8 cellular contexts compared by ENCODE assay signal in the genomic region with DNA sequence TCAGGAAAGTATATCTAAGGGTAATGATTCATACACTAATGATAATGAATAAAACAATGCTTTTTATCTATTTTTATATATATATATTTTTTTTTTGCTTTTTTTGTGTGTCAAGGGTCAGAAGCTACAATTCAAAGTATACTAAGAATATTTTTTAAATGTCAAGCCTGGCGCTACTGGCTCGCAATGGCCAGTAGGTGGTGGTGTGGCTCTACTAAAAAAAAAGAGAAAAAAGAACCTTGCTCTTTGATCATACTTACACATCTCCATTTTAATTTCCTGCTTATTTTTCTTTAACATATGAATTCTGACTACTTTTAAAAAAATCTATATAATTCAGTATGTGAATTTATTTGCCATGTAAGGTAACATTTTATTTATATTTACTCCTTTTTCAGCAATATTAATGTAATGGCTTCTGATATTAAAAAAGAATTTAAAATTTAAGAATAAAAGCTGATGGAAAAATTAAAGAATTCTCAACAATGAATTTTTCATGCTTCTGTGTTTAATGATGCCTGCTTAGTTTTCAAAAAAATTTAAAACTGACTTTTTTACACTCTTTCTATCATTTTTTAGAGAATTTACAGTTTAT.
DNase-seq lines count a peak whose midpoint lies in the region; ATAC-seq and TF ChIP-seq lines count a peak whose summit lies in the region.

No MANE protein-coding gene starts in this region.

- H3K4me1 Mint-ChIP-seq in CD4-positive, alpha-beta T cell (ENCODE audit: low read depth): no peaks in the 10 kb centered on the region

- ATAC-seq in CD4-positive, alpha-beta T cell (ENCODE audit: poor library complexity): no peak
- ATAC-seq in GM18505 (IDR thresholded peaks at IDR 0.05; ENCODE audit: unreplicated experiment) (peak; percentile 85), HG03039 (IDR thresholded peaks at IDR 0.05; ENCODE audit: unreplicated experiment) (peak; percentile 79)
- no peak for ATAC-seq in stimulated activated naive CD8-positive, alpha-beta T cell treated with anti-CD3 and anti-CD28 coated beads, Interleukin-15, Interleukin-2, amounts not matched to agents 100 U/mL and 50 U/mL, for 24 hours

- intact Hi-C loops in CD4-positive, alpha-beta T cell (cut with DNase I, micrococcal nuclease): loop anchor here (5.0 kb wide), 3 partner anchors 823 to 1173 kb away; no protein-coding TSS in a partner anchor
- intact Hi-C loops in ascending aorta (cut with DNase I): loop anchor here (2.0 to 10.0 kb wide), 4 partner anchors 460 to 888 kb away; no protein-coding TSS in a partner anchor

- H3K9me3 ChIP-seq in CD4-positive, alpha-beta T cell (ENCODE audit: control insufficient read depth, low read length): no peaks in the 10 kb centered on the region
- no peaks in the 10 kb centered on the region for H3K9me3 ChIP-seq in ascending aorta

- H3K4me3 Mint-ChIP-seq in CD4-positive, alpha-beta T cell: no peak overlapping the region

- CTCF ChIA-PET in CD4-positive, alpha-beta T cell (lab: Charles Lee): interaction anchor here (0.8 to 0.9 kb wide), 2 partner anchors 16 to 570 kb away, joined by 3 read pairs; no protein-coding TSS in a partner anchor

- H3K27me3 Mint-ChIP-seq in CD4-positive, alpha-beta T cell: peaks cover 4% of the 10 kb centered on the region

- H3K27me3 ChIP-seq in CD4-positive, alpha-beta T cell (ENCODE audit: control insufficient read depth, insufficient read depth, low read length): no peaks in the 10 kb centered on the region
- no peaks in the 10 kb centered on the region for H3K27me3 ChIP-seq in ascending aorta

- DNase-seq in CD4-positive, alpha-beta T cell: peak in 1 of 10 experiments; percentile 1
- peak; percentile 20 for DNase-seq in NCI-H345 (lab: John Stamatoyannopoulos, UW)
- DNase-seq in ascending aorta (ENCODE audit: low spot score in 2 of 2): no peak
- peak; percentile 81 for DNase-seq in inferior parietal cortex (ENCODE audit: extremely low spot score)
- peak; percentile 7 for DNase-seq in stimulated activated naive CD8-positive, alpha-beta T cell treated with anti-CD3 and anti-CD28 coated beads, Interleukin-15, Interleukin-2, amounts not matched to agents 100 U/mL and 50 U/mL, for 24 hours
- DNase-seq in activated CD4-positive, CD25-positive, alpha-beta regulatory T cell (lab: John Stamatoyannopoulos, UW): no peak

- POLR2A ChIA-PET in CD4-positive, alpha-beta T cell (lab: Charles Lee): no interaction called here

- H3K4me3 ChIP-seq in ascending aorta: no peak overlapping the region

- H3K27ac Mint-ChIP-seq in CD4-positive, alpha-beta T cell: no peak overlapping the region

- TF ChIP-seq CTCF in CD4-positive, alpha-beta T cell (IDR thresholded peaks at IDR 0.05): peak; percentile 56
- peak; percentile 46 to 83 (median 76) for TF ChIP-seq CTCF in ascending aorta (IDR thresholded peaks at IDR 0.05)

- no peak for TF ChIP-seq POLR2A in GM18505 (IDR thresholded peaks at IDR 0.05; ENCODE audit: borderline replicate concordance, extremely low read depth, insufficient read depth, insufficient read length)

- H3K36me3 ChIP-seq in ascending aorta: no peaks in the 10 kb centered on the region

- no peak overlapping the region for H3K27ac ChIP-seq in CD4-positive, alpha-beta T cell (ENCODE audit: low read depth, low read length)
- H3K27ac ChIP-seq in ascending aorta: peak overlapping the region in 1 of 2 donors; percentile 4

- no peaks in the 10 kb centered on the region for H3K9me3 Mint-ChIP-seq in CD4-positive, alpha-beta T cell

- no peaks in the 10 kb centered on the region for H3K36me3 Mint-ChIP-seq in CD4-positive, alpha-beta T cell (ENCODE audit: low read depth)

- H3K4me1 ChIP-seq in ascending aorta: peaks cover 0 to 13% of the 10 kb centered on the region in 2 donors

Comparison
In these comparisons a context has a peak if more than half of its experiments do, and no peak if none do; other contexts are left out.
1. ATAC-seq: peak in GM18505 (single experiment) and HG03039 (single experiment); none in CD4-positive, alpha-beta T cell (single experiment) and stimulated activated naive CD8-positive, alpha-beta T cell treated with anti-CD3 and anti-CD28 coated beads, Interleukin-15, Interleukin-2, amounts not matched to agents 100 U/mL and 50 U/mL, for 24 hours (single experiment).
2. DNase-seq: peak in NCI-H345 (single experiment), inferior parietal cortex (single experiment) and stimulated activated naive CD8-positive, alpha-beta T cell treated with anti-CD3 and anti-CD28 coated beads, Interleukin-15, Interleukin-2, amounts not matched to agents 100 U/mL and 50 U/mL, for 24 hours (single experiment); none in ascending aorta (0 of 2) and activated CD4-positive, CD25-positive, alpha-beta regulatory T cell (0 of 4).